Comparison of ENCODE assay signal across 20 cellular contexts in the genomic region with DNA sequence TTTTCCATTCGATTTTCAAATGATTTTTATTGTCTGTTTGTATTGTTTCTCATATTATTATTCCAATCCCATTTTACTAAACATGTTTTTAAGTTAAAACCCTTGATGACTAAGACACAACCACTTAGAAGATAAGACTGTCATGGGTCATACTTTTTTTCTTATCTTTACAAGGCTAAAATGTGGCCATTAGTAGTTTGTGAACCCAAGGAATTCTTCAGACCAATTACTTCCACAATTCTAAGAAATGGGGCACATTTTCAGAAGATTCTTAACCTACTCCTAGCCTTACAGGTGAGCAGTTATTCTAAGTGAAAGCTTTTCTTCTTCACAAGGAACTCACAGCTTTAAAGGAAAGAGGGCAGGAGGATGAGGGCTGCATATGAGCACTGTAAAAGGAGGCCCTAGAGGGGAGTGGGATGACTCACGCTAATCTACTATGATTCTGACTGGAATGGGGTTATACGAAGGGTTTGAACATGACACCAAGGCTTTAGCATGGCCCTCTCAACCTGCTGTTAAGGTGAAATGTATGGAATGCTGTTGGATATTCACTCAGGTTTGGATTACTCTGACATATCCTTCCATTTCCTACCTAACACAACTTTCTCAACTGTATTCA.
A peak's percentile ranks its signal among the peaks of the same experiment; 100 is the strongest.
DNase-seq lines count a peak whose midpoint lies in the region; ATAC-seq, FAIRE-seq and TF ChIP-seq lines count a peak whose summit lies in the region.
"Had no signal": no experiment of that assay in that cellular context is flagged by ENCODE, and none has a peak within 500 bp of the region (broad histone marks: within the 10 kb centered on the region; RNA-seq: fewer than 3 reads in every experiment).

No MANE protein-coding gene starts in this region.

- no peak for TF ChIP-seq POLR2A in GM12878 (IDR thresholded peaks at IDR 0.05; ENCODE audit: low read depth, low read length)

- TF ChIP-seq CTCF in HEK293 (tag by site-specific recombination; IDR thresholded peaks at IDR 0.05), result no peak
- no peak for TF ChIP-seq CTCF in GM12878 (IDR thresholded peaks at IDR 0.05 in 2 of 3, conservative IDR thresholded peaks at IDR 0.05 in 1 of 3; ENCODE audit: control insufficient read depth in 2 of 3, extremely low read depth in 1 of 3, insufficient read depth in 1 of 3, low read depth in 3 of 3, low read length in 3 of 3)
- no peak for TF ChIP-seq CTCF in OCI-LY7 (conservative IDR thresholded peaks at IDR 0.05; ENCODE audit: low read length)

- intact Hi-C loops in GM12878 (cut with micrococcal nuclease; ENCODE audit: unreplicated experiment), result no loop called here
- intact Hi-C loops in OCI-LY7 (cut with micrococcal nuclease; ENCODE audit: unreplicated experiment), result no loop called here

- 11% methylated on average over 3 of the region's 3 CpGs for WGBS in GM12878 (ENCODE audit: insufficient coverage, insufficient replicate concordance, low lambda C conversion rate, missing lambda C conversion rate)

- H4K20me1 ChIP-seq in GM12878 (ENCODE audit: control insufficient read depth, insufficient read depth), result no peaks in the 10 kb centered on the region
- no peaks in the 10 kb centered on the region for H4K20me1 ChIP-seq in OCI-LY7 (ENCODE audit: insufficient read depth, low read length)
- H4K20me1 ChIP-seq: BLaER1 had no signal

- POLR2A ChIA-PET in HEK293 (lab: Yijun Ruan, JAX), result no interaction called here
- POLR2A ChIA-PET in GM12878 (lab: Charles Lee), result no interaction called here
- POLR2A ChIA-PET in OCI-LY7 (lab: Charles Lee), result interaction anchor here (0.8 to 1.3 kb wide), 2 partner anchors 7 to 15 kb away, joined by 3 to 6 read pairs; no protein-coding TSS in a partner anchor

- no peaks in the 10 kb centered on the region for H3K9me2 ChIP-seq in OCI-LY7 (ENCODE audit: insufficient read depth, low read length)

- DNase-seq in GM12878 (ENCODE audit: low read depth, low spot score) (no peak), islet precursor cell (peak; percentile 82), OCI-LY7 (ENCODE audit: low spot score) (no peak), anterior cingulate cortex (lab: John Stamatoyannopoulos, UW) (no peak)
- DNase-seq in activated CD4-positive, alpha-beta T cell treated with anti-CD3 and anti-CD28 coated beads, Interleukin-2, amount 50 U/mL, for 48 hours, result no peak
- DNase-seq: Caco-2; CD4-positive, CD25-positive, alpha-beta regulatory T cell; CD8-positive, alpha-beta T cell; DMS153; DND-41; H9 had no signal

- TF ChIP-seq EP300 in GM12878 (IDR thresholded peaks at IDR 0.05; ENCODE audit: borderline replicate concordance in 1 of 2, control insufficient read depth in 1 of 2, low read depth in 2 of 2, low read length in 2 of 2), result no peak

- H3K27ac ChIP-seq in HEK293 (ENCODE audit: extremely low read depth, low read depth, low read length) (no peak overlapping the region), GM12878 (ENCODE audit: control insufficient read depth, insufficient read depth) (no peak overlapping the region), OCI-LY7 (ENCODE audit: low read depth, low read length, poor library complexity, severe bottlenecking) (no peak overlapping the region)
- H3K27ac ChIP-seq: 22Rv1, BLaER1, C4-2B had no signal

- H3K4me1 ChIP-seq in HEK293 (ENCODE audit: control insufficient read depth, insufficient read depth, low read length) (peaks cover 3% of the 10 kb centered on the region), GM12878 (ENCODE audit: control insufficient read depth, insufficient read depth, low read length) (no peaks in the 10 kb centered on the region), OCI-LY7 (ENCODE audit: insufficient read depth, low read length, poor library complexity, severe bottlenecking) (no peaks in the 10 kb centered on the region)
- H3K4me1 ChIP-seq: Caco-2 had no signal

- in situ Hi-C loops in GM12878 (cut with MboI), result no loop called here

- BruUV-seq in GM12878 (replicated peaks; lab: Mats Ljungman, UMichigan) (no TSS peak), OCI-LY7 (replicated peaks; lab: Mats Ljungman, UMichigan) (no TSS peak)

- CTCF ChIA-PET in HEK293 (lab: Yijun Ruan, JAX) (interaction anchor here (0.7 to 0.8 kb wide), 2 partner anchors 102 to 351 kb away, joined by 3 to 8 read pairs; no protein-coding TSS in a partner anchor), GM12878 (lab: Yijun Ruan, JAX) (interaction anchor here (0.6 kb wide), 1 partner anchor 648 kb away, joined by 3 read pairs; no protein-coding TSS in a partner anchor), OCI-LY7 (lab: Charles Lee; ENCODE audit: unreplicated experiment) (no interaction called here)

- peak; percentile 33; the same call in 1 of the 3 replicates for ATAC-seq in GM12878
- ATAC-seq: CD8-positive, alpha-beta T cell; GM23338; HCT116 had no signal

- no peak overlapping the region for H3K4me3 ChIP-seq in HEK293 (ENCODE audit: low read depth, low read length)
- no peak overlapping the region for H3K4me3 ChIP-seq in GM12878
- H3K4me3 ChIP-seq in OCI-LY7 (ENCODE audit: low read depth, low read length, poor library complexity, severe bottlenecking), result no peak overlapping the region
- H3K4me3 ChIP-seq: BLaER1, GM23338 had no signal

- SMC1A ChIA-PET in GM12878 (lab: Charles Lee; ENCODE audit: uncharacterized antibody, unreplicated experiment), result interaction anchor here (0.6 kb wide), 1 partner anchor 9 kb away, joined by 4 read pairs; no protein-coding TSS in a partner anchor

- no peak overlapping the region for H3K4me2 ChIP-seq in GM12878 (ENCODE audit: control insufficient read depth, insufficient read depth)
- H3K4me2 ChIP-seq in OCI-LY7 (ENCODE audit: low read length), result no peak overlapping the region
- H3K4me2 ChIP-seq: BLaER1, GM23338 had no signal

- RAD21 ChIA-PET in GM12878 (lab: Charles Lee; ENCODE audit: unreplicated experiment), result interaction anchor here (0.7 kb wide), 1 partner anchor 32 kb away, joined by 4 read pairs; no protein-coding TSS in a partner anchor

- FAIRE-seq in GM12878 (lab: Jason Lieb, UNC), result no peak
- FAIRE-seq: A204.1, G401.6, GM19239 had no signal

- H3K79me2 ChIP-seq in GM12878 (ENCODE audit: control insufficient read depth, insufficient read depth, low read length) (no peaks in the 10 kb centered on the region), OCI-LY7 (ENCODE audit: insufficient read depth, low read depth, low read length) (no peaks in the 10 kb centered on the region)

- no peaks in the 10 kb centered on the region for H3K27me3 ChIP-seq in GM12878 (replicated peaks in 1 of 2; ENCODE audit: control insufficient read depth in 2 of 2, insufficient read depth in 2 of 2, low read length in 1 of 2)
- H3K27me3 ChIP-seq: BLaER1 had no signal

- H3K9me3 ChIP-seq in HEK293 (ENCODE audit: control insufficient read depth, insufficient read depth, low read depth, low read length) (no peaks in the 10 kb centered on the region), GM12878 (replicated peaks; ENCODE audit: control insufficient read depth, insufficient read depth, low read length) (no peaks in the 10 kb centered on the region), OCI-LY7 (ENCODE audit: low read length) (no peaks in the 10 kb centered on the region)
- H3K9me3 ChIP-seq: BLaER1, Caco-2 had no signal

- no peak overlapping the region for H3K9ac ChIP-seq in GM12878 (ENCODE audit: control insufficient read depth, insufficient read depth, low read length)
- H3K9ac ChIP-seq: BLaER1 had no signal

- H3K36me3 ChIP-seq in HEK293 (ENCODE audit: control insufficient read depth in 2 of 2, insufficient read depth in 1 of 2, low read length in 2 of 2) (no peaks in the 10 kb centered on the region), GM12878 (ENCODE audit: control insufficient read depth in 2 of 2, insufficient read depth in 2 of 2, low read length in 1 of 2) (no peaks in the 10 kb centered on the region), OCI-LY7 (ENCODE audit: insufficient read depth, low read length) (no peaks in the 10 kb centered on the region)
- H3K36me3 ChIP-seq: BLaER1 had no signal

- no peak overlapping the region for H2AFZ ChIP-seq in GM12878 (ENCODE audit: control insufficient read depth, low read depth, low read length)
- no peak overlapping the region for H2AFZ ChIP-seq in OCI-LY7 (ENCODE audit: low read length)
- H2AFZ ChIP-seq: GM23338 had no signal

- no peak for TF ChIP-seq RAD21 in GM12878 (IDR thresholded peaks at IDR 0.05; ENCODE audit: insufficient read depth, low read depth, low read length)

TF ChIP-seq in HEK293, 187 proteins besides CTCF, POLR2A, EP300 and RAD21 (continues in another document):
- 0 out of 2 replicates have a peak, but pooled peaks have one; percentile 38 for TF ChIP-seq TCF7L2 (IDR thresholded peaks at IDR 0.05; ENCODE audit: borderline replicate concordance, low read depth, low read length)

TF ChIP-seq in GM12878, 131 proteins besides CTCF, POLR2A, EP300 and RAD21 (continues in another document):
- TF ChIP-seq, protein P1, sequence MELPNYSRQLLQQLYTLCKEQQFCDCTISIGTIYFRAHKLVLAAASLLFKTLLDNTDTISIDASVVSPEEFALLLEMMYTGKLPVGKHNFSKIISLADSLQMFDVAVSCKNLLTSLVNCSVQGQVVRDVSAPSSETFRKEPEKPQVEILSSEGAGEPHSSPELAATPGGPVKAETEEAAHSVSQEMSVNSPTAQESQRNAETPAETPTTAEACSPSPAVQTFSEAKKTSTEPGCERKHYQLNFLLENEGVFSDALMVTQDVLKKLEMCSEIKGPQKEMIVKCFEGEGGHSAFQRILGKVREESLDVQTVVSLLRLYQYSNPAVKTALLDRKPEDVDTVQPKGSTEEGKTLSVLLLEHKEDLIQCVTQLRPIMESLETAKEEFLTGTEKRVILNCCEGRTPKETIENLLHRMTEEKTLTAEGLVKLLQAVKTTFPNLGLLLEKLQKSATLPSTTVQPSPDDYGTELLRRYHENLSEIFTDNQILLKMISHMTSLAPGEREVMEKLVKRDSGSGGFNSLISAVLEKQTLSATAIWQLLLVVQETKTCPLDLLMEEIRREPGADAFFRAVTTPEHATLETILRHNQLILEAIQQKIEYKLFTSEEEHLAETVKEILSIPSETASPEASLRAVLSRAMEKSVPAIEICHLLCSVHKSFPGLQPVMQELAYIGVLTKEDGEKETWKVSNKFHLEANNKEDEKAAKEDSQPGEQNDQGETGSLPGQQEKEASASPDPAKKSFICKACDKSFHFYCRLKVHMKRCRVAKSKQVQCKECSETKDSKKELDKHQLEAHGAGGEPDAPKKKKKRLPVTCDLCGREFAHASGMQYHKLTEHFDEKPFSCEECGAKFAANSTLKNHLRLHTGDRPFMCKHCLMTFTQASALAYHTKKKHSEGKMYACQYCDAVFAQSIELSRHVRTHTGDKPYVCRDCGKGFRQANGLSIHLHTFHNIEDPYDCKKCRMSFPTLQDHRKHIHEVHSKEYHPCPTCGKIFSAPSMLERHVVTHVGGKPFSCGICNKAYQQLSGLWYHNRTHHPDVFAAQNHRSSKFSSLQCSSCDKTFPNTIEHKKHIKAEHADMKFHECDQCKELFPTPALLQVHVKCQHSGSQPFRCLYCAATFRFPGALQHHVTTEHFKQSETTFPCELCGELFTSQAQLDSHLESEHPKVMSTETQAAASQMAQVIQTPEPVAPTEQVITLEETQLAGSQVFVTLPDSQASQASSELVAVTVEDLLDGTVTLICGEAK (IDR thresholded peaks at IDR 0.05; ENCODE audit: borderline replicate concordance), result no peak
- no peak for TF ChIP-seq SP1 (IDR thresholded peaks at IDR 0.05; ENCODE audit: low read depth, low read length)
